ENCODE assay signal across 8 cellular contexts in genomic region chr1:77889671-77890070, GRCh38. TPM values are rescaled to one million over a fixed set of nuclear protein-coding genes. Genes with fewer than 3 reads are reported as not detected.
DNase-seq lines count a peak whose midpoint lies in the region; ATAC-seq and TF ChIP-seq lines count a peak whose summit lies in the region.

No MANE protein-coding gene starts in this region.

- H3K4me1 ChIP-seq in SJCRH30 (peaks cover 11% of the 10 kb centered on the region; the same call in 1 of the 2 replicates), gastroesophageal sphincter (peaks cover 0 to 47% (median 4%) of the 10 kb centered on the region in 3 donors), parathyroid adenoma (no peaks in the 10 kb centered on the region)

- TF ChIP-seq CTCF in gastroesophageal sphincter (IDR thresholded peaks at IDR 0.05) (no peak), parathyroid adenoma (IDR thresholded peaks at IDR 0.05) (no peak)

- H3K36me3 ChIP-seq in SJCRH30 (peaks cover 7% of the 10 kb centered on the region; the same call in 1 of the 2 replicates), gastroesophageal sphincter (peaks cover 0 to 12% of the 10 kb centered on the region in 2 donors), parathyroid adenoma (ENCODE audit: control insufficient read depth, insufficient read depth, low read length) (no peaks in the 10 kb centered on the region)

- H3K9ac ChIP-seq in parathyroid adenoma: no peak overlapping the region

- no peak for TF ChIP-seq EP300 in gastroesophageal sphincter (IDR thresholded peaks at IDR 0.05)

- H3K27ac ChIP-seq in SJCRH30 (peak overlapping the region; percentile 97), gastroesophageal sphincter (peak overlapping the region; percentile 82 to 98 (median 96)), parathyroid adenoma (no peak overlapping the region)

- ATAC-seq in gastroesophageal sphincter (peak; percentile 35), GM21367 (IDR thresholded peaks at IDR 0.05; ENCODE audit: unreplicated experiment) (no peak), GM18502 (IDR thresholded peaks at IDR 0.05; ENCODE audit: poor library complexity, unreplicated experiment) (no peak)

- peak overlapping the region; percentile 93 for H3K4me3 ChIP-seq in SJCRH30
- H3K4me3 ChIP-seq in gastroesophageal sphincter: peak overlapping the region; percentile 74 to 83
- peak overlapping the region; percentile 66 for H3K4me3 ChIP-seq in parathyroid adenoma (ENCODE audit: low read depth, low read length)

- peak overlapping the region; percentile 87 for H2AFZ ChIP-seq in parathyroid adenoma

- peak overlapping the region; percentile 79 for H3K4me2 ChIP-seq in parathyroid adenoma (ENCODE audit: low read length)

- H3K79me2 ChIP-seq in parathyroid adenoma: no peaks in the 10 kb centered on the region

- 26 to 47% methylated on average over 7 of the region's 7 CpGs for WGBS in gastroesophageal sphincter (ENCODE audit: low coverage in 1 of 2), 2 donors

- H3K9me3 ChIP-seq in SJCRH30 (replicated peaks) (no peaks in the 10 kb centered on the region), gastroesophageal sphincter (no peaks in the 10 kb centered on the region), parathyroid adenoma (ENCODE audit: control insufficient read depth, low read length) (no peaks in the 10 kb centered on the region)

- no peaks in the 10 kb centered on the region for H3K27me3 ChIP-seq in SJCRH30
- no peaks in the 10 kb centered on the region for H3K27me3 ChIP-seq in gastroesophageal sphincter
- no peaks in the 10 kb centered on the region for H3K27me3 ChIP-seq in parathyroid adenoma (ENCODE audit: control insufficient read depth, insufficient read depth, low read length)

- DNase-seq in EH (ENCODE audit: low read depth) (peak; percentile 90), SJCRH30 (no peak), NOMO-1 treated with dmso at 0.1 percent for 144 hours (lab: John Stamatoyannopoulos, UW; ENCODE audit: unreplicated experiment) (no peak), NCI-H1417 treated with DMSO at 0.1 percent for 48 hours (lab: John Stamatoyannopoulos, UW) (no peak)

- TF ChIP-seq POLR2A in gastroesophageal sphincter (IDR thresholded peaks at IDR 0.05): no peak

RNA-seq across cellular contexts. Expression of gene NEXN, which starts 1.2 kb away (rescaled TPM):
- 6.9 and 9.0 TPM in 2 replicates for total RNA-seq in SJCRH30 (2014; rRNA removed; shearing (Covaris generic))
- total RNA-seq in gastroesophageal sphincter: 100 to 1,000 TPM; 142 to 359 (median 213) TPM

Comparison
In these comparisons a context has a peak if more than half of its experiments do, and no peak if none do; other contexts are left out.
1. RNA of gene NEXN, which starts 1.2 kb away (total RNA-seq): 142 to 359 TPM in gastroesophageal sphincter; 6.9 to 9.0 TPM in SJCRH30; every median in the first group is over 10 times any median in the second.
2. Peak in every context shown above with its lines, with median percentiles within 50 percentile points of each other: H3K4me3 ChIP-seq.